In the genomic region with DNA sequence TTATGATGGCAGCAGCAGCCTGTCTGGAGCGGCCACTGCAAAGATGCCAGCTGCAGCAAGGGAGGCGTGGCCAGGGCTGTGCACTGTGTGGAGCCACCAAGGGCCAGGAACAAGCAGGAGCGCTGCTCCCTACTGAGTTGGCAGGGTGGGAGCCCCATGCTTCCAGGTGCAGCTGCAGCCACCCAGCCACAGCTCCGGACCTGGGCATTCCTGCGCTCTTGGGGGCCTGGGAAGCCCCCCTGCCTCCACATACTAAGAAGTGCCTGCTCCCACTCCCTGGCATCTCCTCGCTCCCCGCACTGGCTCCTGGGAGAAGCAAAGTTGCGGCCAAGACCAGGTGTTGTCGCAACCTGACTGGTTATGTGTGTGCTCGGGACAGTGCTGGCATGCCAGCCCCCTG, we compare ENCODE assay signal across 18 cellular contexts.
"Had no signal": no experiment of that assay in that cellular context is flagged by ENCODE, and none has a peak within 500 bp of the region (broad histone marks: within the 10 kb centered on the region; RNA-seq: fewer than 3 reads in every experiment).

No MANE protein-coding gene starts in this region.

- H3K27me3 ChIP-seq: esophagus muscularis mucosa, foreskin keratinocyte, gastroesophageal sphincter, heart left ventricle, hepatocyte, left lung had no signal

- H3K4me3 ChIP-seq: coronary artery, dorsolateral prefrontal cortex, esophagus muscularis mucosa, gastroesophageal sphincter, heart left ventricle, hepatocyte, left lung had no signal

- H3K9me3 ChIP-seq: esophagus muscularis mucosa, gastroesophageal sphincter had no signal

- ATAC-seq: foreskin keratinocyte, gastroesophageal sphincter, left cardiac atrium, left lung, left ventricle myocardium superior had no signal

- H3K4me2 ChIP-seq: hepatocyte had no signal

- H3K4me1 ChIP-seq: esophagus muscularis mucosa, foreskin keratinocyte, gastroesophageal sphincter, heart left ventricle, left lung had no signal

- H2AFZ ChIP-seq: hepatocyte had no signal

- H3K27ac ChIP-seq: coronary artery, dorsolateral prefrontal cortex, esophagus muscularis mucosa, foreskin keratinocyte, gastroesophageal sphincter, heart left ventricle, hepatocyte, left lung had no signal

- H3K36me3 ChIP-seq: left lung had no signal

- DNase-seq: dermis blood vessel endothelial cell; dorsolateral prefrontal cortex; effector CD4-positive, alpha-beta T cell; effector memory CD4-positive, alpha-beta T cell; foreskin keratinocyte; hypothalamus; immature natural killer cell; islet precursor cell; left cardiac atrium; left ventricle myocardium superior; mesenchymal stem cell; midbrain had no signal
